In genomic region chr9:38271666-38272241, GRCh38 we compare ENCODE assay signal across 21 cellular contexts.
"Had no signal": no experiment of that assay in that cellular context is flagged by ENCODE, and none has a peak within 500 bp of the region (broad histone marks: within the 10 kb centered on the region; RNA-seq: fewer than 3 reads in every experiment).

No MANE protein-coding gene starts in this region.

- H3K27me3 Mint-ChIP-seq: activated CD4-positive, alpha-beta T cell treated with anti-CD3 and anti-CD28 coated beads for 36 hours had no signal

- DNase-seq: activated CD4-positive, alpha-beta memory T cell treated with anti-CD3 and anti-CD28 coated beads for 36 hours; activated CD4-positive, alpha-beta T cell treated with anti-CD3 and anti-CD28 coated beads for 36 hours; activated CD4-positive, alpha-beta T cell treated with anti-CD3 and anti-CD28 coated beads, Interleukin-2, amount 10 ng/mL, durations not matched to agents 24 days and 14 days; activated CD4-positive, CD25-positive, alpha-beta regulatory T cell; activated CD4-positive, CD25-positive, alpha-beta regulatory T cell treated with anti-CD3 and anti-CD28 coated beads, Interleukin-2, amount 50 U/mL, for 72 hours; activated CD8-positive, alpha-beta memory T cell treated with anti-CD3 and anti-CD28 coated beads, Interleukin-2, amount 50 U/mL, for 48 hours; activated gamma-delta T cell; activated naive CD4-positive, alpha-beta T cell; activated naive CD4-positive, alpha-beta T cell treated with anti-CD3 and anti-CD28 coated beads, Interleukin-2, amount 50 U/mL, for 16 hours; activated T-cell treated with anti-CD3 and anti-CD28 coated beads for 4 hours; activated T-cell treated with anti-CD3 and anti-CD28 coated beads, Interleukin-2, amount 50 U/mL, for 24 hours; activated T-cell treated with anti-CD3 and anti-CD28 coated beads, Interleukin-2, amount 50 U/mL, for 72 hours; amniotic stem cell; anterior cingulate cortex; brain microvascular endothelial cell; caudate nucleus; effector CD8-positive, alpha-beta T cell; foreskin fibroblast; T-helper 2 cell had no signal

- H3K4me1 Mint-ChIP-seq: activated CD4-positive, alpha-beta T cell treated with anti-CD3 and anti-CD28 coated beads for 36 hours; activated CD4-positive, alpha-beta T cell treated with anti-CD3 and anti-CD28 coated beads, Interleukin-2, amount 10 ng/mL, durations not matched to agents 24 days and 14 days had no signal

- ATAC-seq: activated CD4-positive, alpha-beta T cell treated with anti-CD3 and anti-CD28 coated beads for 36 hours; activated T-cell treated with anti-CD3 and anti-CD28 coated beads, Interleukin-2, amount 50 U/mL, for 72 hours; esophagus mucosa had no signal

- H3K27ac ChIP-seq: brain microvascular endothelial cell had no signal

- H3K36me3 Mint-ChIP-seq: activated naive CD8-positive, alpha-beta T cell had no signal

- H3K36me3 ChIP-seq: brain microvascular endothelial cell had no signal

- H3K9me3 Mint-ChIP-seq: activated CD4-positive, alpha-beta T cell treated with anti-CD3 and anti-CD28 coated beads, Interleukin-2, amount 10 ng/mL, durations not matched to agents 24 days and 14 days had no signal

- H3K27ac Mint-ChIP-seq: activated CD4-positive, alpha-beta memory T cell treated with anti-CD3 and anti-CD28 coated beads for 36 hours; activated CD4-positive, alpha-beta T cell treated with anti-CD3 and anti-CD28 coated beads for 36 hours; activated CD4-positive, alpha-beta T cell treated with anti-CD3 and anti-CD28 coated beads, Interleukin-2, amount 10 ng/mL, durations not matched to agents 24 days and 14 days; activated naive CD8-positive, alpha-beta T cell; activated T-cell treated with anti-CD3 and anti-CD28 coated beads, Interleukin-2, amount 50 U/mL, for 24 hours; activated T-cell treated with anti-CD3 and anti-CD28 coated beads, Interleukin-2, amount 50 U/mL, for 72 hours had no signal

- H3K4me3 Mint-ChIP-seq: activated CD4-positive, alpha-beta memory T cell treated with anti-CD3 and anti-CD28 coated beads for 36 hours; activated CD4-positive, alpha-beta T cell treated with anti-CD3 and anti-CD28 coated beads for 36 hours; activated CD4-positive, alpha-beta T cell treated with anti-CD3 and anti-CD28 coated beads, Interleukin-2, amount 10 ng/mL, durations not matched to agents 24 days and 14 days; activated naive CD8-positive, alpha-beta T cell; activated T-cell treated with anti-CD3 and anti-CD28 coated beads, Interleukin-2, amount 50 U/mL, for 24 hours; activated T-cell treated with anti-CD3 and anti-CD28 coated beads, Interleukin-2, amount 50 U/mL, for 72 hours had no signal
